ENCODE assay signal across 1 cellular context in the genomic region with DNA sequence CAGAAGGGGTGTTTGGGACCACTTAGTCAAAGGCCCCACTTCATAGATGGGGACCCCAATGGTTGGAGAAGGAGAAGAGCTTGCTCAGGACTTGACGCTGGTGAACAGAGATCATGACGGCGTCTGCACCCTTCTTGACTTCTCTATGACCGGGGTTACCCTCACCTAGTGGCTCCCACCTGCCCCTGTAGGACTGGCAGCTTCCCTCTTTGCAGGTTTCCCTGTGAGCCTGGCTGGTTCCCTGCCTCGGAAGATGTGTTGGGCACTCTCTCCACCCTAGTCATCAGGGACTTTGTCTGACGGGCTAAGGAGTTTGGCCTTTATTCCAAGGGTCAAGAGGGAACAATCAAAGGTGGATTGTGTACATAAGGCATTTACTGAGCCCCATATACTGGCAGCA.
A peak's percentile ranks its signal among the peaks of the same experiment; 100 is the strongest.
TF ChIP-seq lines count a peak whose summit lies in the region.

No MANE protein-coding gene starts in this region.

TF ChIP-seq in HepG2, 621 proteins besides CTCF, POLR2A, EP300 and RAD21 (continued from another document):
- TF ChIP-seq, protein P1, sequence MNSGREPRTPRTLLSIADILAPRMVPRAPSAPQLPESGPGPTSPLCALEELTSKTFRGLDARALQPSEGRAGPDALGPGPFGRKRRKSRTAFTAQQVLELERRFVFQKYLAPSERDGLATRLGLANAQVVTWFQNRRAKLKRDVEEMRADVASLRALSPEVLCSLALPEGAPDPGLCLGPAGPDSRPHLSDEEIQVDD (CRISPR knock-in tag; IDR thresholded peaks at IDR 0.05; ENCODE audit: borderline replicate concordance), result no peak
- peak; percentile 25; the same call in 1 of the 2 replicates for TF ChIP-seq HNF4A (CRISPR knock-in tag; IDR thresholded peaks at IDR 0.05)
